In the genomic region with DNA sequence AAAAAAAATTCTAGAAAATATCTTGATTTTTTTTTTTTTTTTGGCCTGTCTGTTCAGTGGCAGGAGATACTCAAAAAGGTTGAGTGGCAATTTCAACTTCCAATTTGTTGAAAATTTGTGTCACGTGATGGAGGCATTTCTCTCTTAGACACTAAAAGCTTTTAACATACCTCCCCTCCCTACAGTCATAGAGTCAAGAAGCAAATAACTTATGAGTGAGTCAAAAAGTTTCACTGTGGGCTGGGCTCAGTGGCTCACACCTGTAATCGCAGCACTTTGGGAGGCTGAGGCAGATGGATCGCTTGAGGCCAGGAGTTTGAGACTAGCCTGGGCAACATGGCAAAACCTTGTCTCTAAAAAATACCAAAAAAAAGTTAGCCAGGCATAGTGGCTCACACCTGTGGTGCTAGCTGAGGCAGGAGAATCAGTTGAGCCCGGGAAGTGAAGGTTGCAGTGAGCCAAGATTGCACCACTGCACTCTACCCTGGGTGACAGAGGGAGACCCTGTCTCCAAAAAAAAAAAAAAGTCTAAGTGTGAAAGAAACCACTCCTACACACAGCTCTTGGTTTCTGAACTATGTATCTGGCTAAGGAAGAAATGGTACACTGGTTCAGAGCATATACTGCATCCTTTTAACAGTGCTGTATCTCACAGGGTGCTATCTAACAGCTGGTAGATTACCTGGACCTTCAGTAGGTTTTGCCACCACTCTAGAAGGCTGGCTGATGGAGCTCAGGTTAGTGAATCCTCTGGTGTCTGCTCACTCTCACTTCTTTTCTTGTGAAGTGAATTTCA, we compare ENCODE assay signal across 30 cellular contexts. TPM values are rescaled to one million over a fixed set of nuclear protein-coding genes. Genes with fewer than 3 reads are reported as not detected.
DNase-seq lines count a peak whose midpoint lies in the region; ATAC-seq and TF ChIP-seq lines count a peak whose summit lies in the region.
"Had no signal": no experiment of that assay in that cellular context is flagged by ENCODE, and none has a peak within 500 bp of the region (broad histone marks: within the 10 kb centered on the region; RNA-seq: fewer than 3 reads in every experiment).

No MANE protein-coding gene starts in this region.

- H3K27ac Mint-ChIP-seq in activated CD4-positive, alpha-beta T cell treated with anti-CD3 and anti-CD28 coated beads for 36 hours: no peak overlapping the region
- H3K27ac Mint-ChIP-seq: activated CD4-positive, alpha-beta T cell treated with anti-CD3 and anti-CD28 coated beads, Interleukin-2, amount 10 ng/mL, durations not matched to agents 24 days and 14 days; activated T-cell treated with anti-CD3 and anti-CD28 coated beads, Interleukin-2, amount 50 U/mL, for 24 hours; naive B cell; progenitor cell of endocrine pancreas; type B pancreatic cell had no signal

- intact Hi-C loops in activated CD4-positive, alpha-beta T cell treated with anti-CD3 and anti-CD28 coated beads for 36 hours (cut with DNase I, micrococcal nuclease): loop anchor here in 1 of 2 experiments (10.0 kb wide), 1 partner anchor 301 kb away; the partner anchor contains the start of gene KPNA6
- intact Hi-C loops in left lung (cut with DNase I) (no loop called here), upper lobe of right lung (cut with DNase I) (no loop called here)

- no peaks in the 10 kb centered on the region for H3K36me3 Mint-ChIP-seq in activated CD4-positive, alpha-beta T cell treated with anti-CD3 and anti-CD28 coated beads for 36 hours (ENCODE audit: low read depth)
- H3K36me3 Mint-ChIP-seq: naive B cell, type B pancreatic cell had no signal

- H3K4me3 Mint-ChIP-seq in activated CD4-positive, alpha-beta T cell treated with anti-CD3 and anti-CD28 coated beads for 36 hours: no peak overlapping the region
- H3K4me3 Mint-ChIP-seq: activated CD4-positive, alpha-beta T cell treated with anti-CD3 and anti-CD28 coated beads, Interleukin-2, amount 10 ng/mL, durations not matched to agents 24 days and 14 days; activated T-cell treated with anti-CD3 and anti-CD28 coated beads, Interleukin-2, amount 50 U/mL, for 24 hours; naive B cell; type B pancreatic cell had no signal

- H3K27ac ChIP-seq in left lung: no peak overlapping the region
- H3K27ac ChIP-seq in upper lobe of right lung: no peak overlapping the region
- H3K27ac ChIP-seq: 22Rv1, ascending aorta, left ventricle myocardium inferior, RWPE1, VCaP had no signal

- peaks cover 0 to 5% of the 10 kb centered on the region in 2 donors for H3K4me1 ChIP-seq in left lung
- no peaks in the 10 kb centered on the region for H3K4me1 ChIP-seq in upper lobe of right lung
- H3K4me1 ChIP-seq: ascending aorta had no signal

- H3K36me3 ChIP-seq in left lung (no peaks in the 10 kb centered on the region), upper lobe of right lung (no peaks in the 10 kb centered on the region)
- H3K36me3 ChIP-seq: ascending aorta, left ventricle myocardium inferior had no signal

- H3K9me3 ChIP-seq in left lung (no peaks in the 10 kb centered on the region), upper lobe of right lung (no peaks in the 10 kb centered on the region)
- H3K9me3 ChIP-seq: ascending aorta, left ventricle myocardium inferior had no signal

- no peak for DNase-seq in activated CD4-positive, alpha-beta T cell treated with anti-CD3 and anti-CD28 coated beads for 36 hours
- DNase-seq in activated CD4-positive, alpha-beta T cell treated with anti-CD3 and anti-CD28 coated beads, Interleukin-2, amount 50 U/mL, for 48 hours: no peak
- DNase-seq in left lung (no peak), upper lobe of right lung (no peak), NCI-H526 (lab: John Stamatoyannopoulos, UW) (no peak), MV-4-11 (lab: John Stamatoyannopoulos, UW) (no peak)
- DNase-seq: activated CD4-positive, alpha-beta T cell treated with anti-CD3 and anti-CD28 coated beads, Interleukin-2, amount 10 ng/mL, durations not matched to agents 24 days and 14 days; activated gamma-delta T cell; activated T-cell treated with anti-CD3 and anti-CD28 coated beads, Interleukin-2, amount 50 U/mL, for 24 hours; COR-L47; cortex of kidney; effector memory CD4-positive, alpha-beta T cell; erythroblast; KBM-7; left ventricle myocardium inferior; naive B cell; NCI-H1105; NCI-H187 treated with DMSO at 0.1 percent for 48 hours; NCI-H2171; nucleus accumbens; stimulated activated CD4-positive, alpha-beta T cell treated with anti-CD3 and anti-CD28 coated beads, Interleukin-4, amount 100 ng/mL, for 24 hours; T1000 had no signal

- H3K9me3 Mint-ChIP-seq in activated CD4-positive, alpha-beta T cell treated with anti-CD3 and anti-CD28 coated beads for 36 hours (ENCODE audit: low read depth): no peaks in the 10 kb centered on the region
- H3K9me3 Mint-ChIP-seq: activated CD4-positive, alpha-beta T cell treated with anti-CD3 and anti-CD28 coated beads, Interleukin-2, amount 10 ng/mL, durations not matched to agents 24 days and 14 days; activated T-cell treated with anti-CD3 and anti-CD28 coated beads, Interleukin-2, amount 50 U/mL, for 24 hours; naive B cell; type B pancreatic cell had no signal

- CTCF ChIA-PET in activated CD4-positive, alpha-beta T cell treated with anti-CD3 and anti-CD28 coated beads for 36 hours (lab: Charles Lee): interaction anchor here (0.5 to 1.2 kb wide), 3 partner anchors 76 to 368 kb away, joined by 3 to 4 read pairs (median 3); no protein-coding TSS in a partner anchor

- H3K4me1 Mint-ChIP-seq in activated CD4-positive, alpha-beta T cell treated with anti-CD3 and anti-CD28 coated beads for 36 hours: peaks cover 2% of the 10 kb centered on the region
- H3K4me1 Mint-ChIP-seq: activated CD4-positive, alpha-beta T cell treated with anti-CD3 and anti-CD28 coated beads, Interleukin-2, amount 10 ng/mL, durations not matched to agents 24 days and 14 days had no signal

- ATAC-seq in activated CD4-positive, alpha-beta T cell treated with anti-CD3 and anti-CD28 coated beads for 36 hours: peak; percentile 57
- ATAC-seq in left lung: peak; percentile 39
- ATAC-seq in upper lobe of right lung: peak; percentile 29

- no peak overlapping the region for H3K4me3 ChIP-seq in left lung
- H3K4me3 ChIP-seq in upper lobe of right lung: no peak overlapping the region
- H3K4me3 ChIP-seq: ascending aorta, left ventricle myocardium inferior had no signal

- POLR2A ChIA-PET in activated CD4-positive, alpha-beta T cell treated with anti-CD3 and anti-CD28 coated beads for 36 hours (lab: Charles Lee): interaction anchor here (0.6 to 0.7 kb wide), 2 partner anchors 35 to 255 kb away, joined by 4 to 9 read pairs; no protein-coding TSS in a partner anchor

- no peaks in the 10 kb centered on the region for H3K27me3 ChIP-seq in left lung
- no peaks in the 10 kb centered on the region for H3K27me3 ChIP-seq in upper lobe of right lung
- H3K27me3 ChIP-seq: ascending aorta had no signal

- TF ChIP-seq CTCF in left lung (IDR thresholded peaks at IDR 0.05): no peak
- no peak for TF ChIP-seq CTCF in upper lobe of right lung (IDR thresholded peaks at IDR 0.05)

- no peaks in the 10 kb centered on the region for H3K27me3 Mint-ChIP-seq in activated CD4-positive, alpha-beta T cell treated with anti-CD3 and anti-CD28 coated beads for 36 hours
- H3K27me3 Mint-ChIP-seq: activated T-cell treated with anti-CD3 and anti-CD28 coated beads, Interleukin-2, amount 50 U/mL, for 24 hours; progenitor cell of endocrine pancreas; type B pancreatic cell had no signal

RNA-seq across cellular contexts. Expression of gene BSDC1, which starts 11.6 kb away (rescaled TPM):
- 10 to 100 TPM; 29.4 to 36.9 TPM for total RNA-seq in activated CD4-positive, alpha-beta T cell treated with anti-CD3 and anti-CD28 coated beads for 36 hours
- total RNA-seq in left lung: 10 to 100 TPM; 51.2 to 64.8 TPM
- total RNA-seq in upper lobe of right lung: 67.6 TPM

RNA-seq across cellular contexts. Expression of gene TSSK3, which starts 43.5 kb away (rescaled TPM):
- 1 to 10 TPM in 1 of 2 experiments, under 1 TPM in 1; 0.76 to 1.6 TPM for total RNA-seq in activated CD4-positive, alpha-beta T cell treated with anti-CD3 and anti-CD28 coated beads for 36 hours
- total RNA-seq in left lung (1 to 10 TPM; 1.8 TPM), upper lobe of right lung (2.5 TPM)

RNA-seq across cellular contexts. Expression of gene FAM229A, which starts 43.6 kb away (rescaled TPM):
- total RNA-seq in activated CD4-positive, alpha-beta T cell treated with anti-CD3 and anti-CD28 coated beads for 36 hours: 1 to 10 TPM; 3.1 to 3.3 TPM
- total RNA-seq in left lung (1 to 10 TPM; 4.4 to 5.7 TPM), upper lobe of right lung (9.3 TPM)

RNA-seq across cellular contexts. Expression of gene ZBTB8B, which starts 59.0 kb away (rescaled TPM):
- total RNA-seq in activated CD4-positive, alpha-beta T cell treated with anti-CD3 and anti-CD28 coated beads for 36 hours: not detected
- total RNA-seq in left lung (under 1 TPM; 0.03 TPM), upper lobe of right lung (not detected)
- total RNA-seq: activated CD4-positive, alpha-beta T cell treated with anti-CD3 and anti-CD28 coated beads, Interleukin-2, amount 10 ng/mL, durations not matched to agents 24 days and 14 days; cardiac septum; NCI-H460 had no signal
